ENCODE assay signal across 2 cellular contexts in genomic region chr10:845526-845925, GRCh38.
TF ChIP-seq lines count a peak whose summit lies in the region.

No MANE protein-coding gene starts in this region.

TF ChIP-seq in SK-N-SH treated with all-trans-retinoic acid at 6 μM for 48 hours, 23 proteins besides CTCF, POLR2A, EP300 and RAD21:
- no peak for TF ChIP-seq PATZ1 (CRISPR knock-in tag; IDR thresholded peaks at IDR 0.05; ENCODE audit: borderline replicate concordance)
- no peak for TF ChIP-seq ESRRG (CRISPR knock-in tag; IDR thresholded peaks at IDR 0.05)
- no peak for TF ChIP-seq ZC3H10 (CRISPR knock-in tag; IDR thresholded peaks at IDR 0.05)
- TF ChIP-seq PPARA (CRISPR knock-in tag; IDR thresholded peaks at IDR 0.05; ENCODE audit: borderline replicate concordance), result no peak
- TF ChIP-seq POU6F1 (CRISPR knock-in tag; IDR thresholded peaks at IDR 0.05; ENCODE audit: borderline replicate concordance, low read depth), result no peak
- no peak for TF ChIP-seq ZNF8 (CRISPR knock-in tag; IDR thresholded peaks at IDR 0.05)
- no peak for TF ChIP-seq CREB5 (CRISPR knock-in tag; IDR thresholded peaks at IDR 0.05; ENCODE audit: low read depth)
- TF ChIP-seq CSRNP3 (CRISPR knock-in tag; IDR thresholded peaks at IDR 0.05), result no peak
- TF ChIP-seq TCF4 (CRISPR knock-in tag; IDR thresholded peaks at IDR 0.05; ENCODE audit: borderline replicate concordance), result no peak
- no peak for TF ChIP-seq ARNTL (CRISPR knock-in tag; IDR thresholded peaks at IDR 0.05; ENCODE audit: borderline replicate concordance, low read depth)
- TF ChIP-seq TSHZ2 (CRISPR knock-in tag; IDR thresholded peaks at IDR 0.05), result no peak
- no peak for TF ChIP-seq ZFP30 (CRISPR knock-in tag; IDR thresholded peaks at IDR 0.05)
- TF ChIP-seq CSDC2 (CRISPR knock-in tag; IDR thresholded peaks at IDR 0.05), result no peak
- no peak for TF ChIP-seq OSR1 (CRISPR knock-in tag; IDR thresholded peaks at IDR 0.05)
- TF ChIP-seq RARB (CRISPR knock-in tag; IDR thresholded peaks at IDR 0.05), result no peak
TF ChIP-seq in SK-N-SH treated with all-trans-retinoic acid at 6 μM for 48 hours: peak in this region for 0.

TF ChIP-seq in SK-N-SH, 30 proteins besides CTCF, POLR2A, EP300 and RAD21:
- no peak for TF ChIP-seq REST (IDR thresholded peaks at IDR 0.05; ENCODE audit: low read depth, low read length)
- TF ChIP-seq MXI1 (IDR thresholded peaks at IDR 0.05; ENCODE audit: low read depth, low read length), result no peak
- no peak for TF ChIP-seq NRF1 (IDR thresholded peaks at IDR 0.05; ENCODE audit: low read depth, low read length)
- TF ChIP-seq FOXJ3 (CRISPR knock-in tag; IDR thresholded peaks at IDR 0.05), result no peak
- no peak for TF ChIP-seq SIN3A (IDR thresholded peaks at IDR 0.05; ENCODE audit: borderline replicate concordance, low read depth, low read length)
- TF ChIP-seq JUND (IDR thresholded peaks at IDR 0.05), result no peak
- no peak for TF ChIP-seq TAF1 (IDR thresholded peaks at IDR 0.05; ENCODE audit: borderline replicate concordance, low read depth, low read length)
- no peak for TF ChIP-seq RFX5 (IDR thresholded peaks at IDR 0.05; ENCODE audit: low read length)
- no peak for TF ChIP-seq FOXM1 (IDR thresholded peaks at IDR 0.05; ENCODE audit: low read depth)
TF ChIP-seq in SK-N-SH: peak in this region for 0.
